ENCODE assay signal across 14 cellular contexts in the genomic region with DNA sequence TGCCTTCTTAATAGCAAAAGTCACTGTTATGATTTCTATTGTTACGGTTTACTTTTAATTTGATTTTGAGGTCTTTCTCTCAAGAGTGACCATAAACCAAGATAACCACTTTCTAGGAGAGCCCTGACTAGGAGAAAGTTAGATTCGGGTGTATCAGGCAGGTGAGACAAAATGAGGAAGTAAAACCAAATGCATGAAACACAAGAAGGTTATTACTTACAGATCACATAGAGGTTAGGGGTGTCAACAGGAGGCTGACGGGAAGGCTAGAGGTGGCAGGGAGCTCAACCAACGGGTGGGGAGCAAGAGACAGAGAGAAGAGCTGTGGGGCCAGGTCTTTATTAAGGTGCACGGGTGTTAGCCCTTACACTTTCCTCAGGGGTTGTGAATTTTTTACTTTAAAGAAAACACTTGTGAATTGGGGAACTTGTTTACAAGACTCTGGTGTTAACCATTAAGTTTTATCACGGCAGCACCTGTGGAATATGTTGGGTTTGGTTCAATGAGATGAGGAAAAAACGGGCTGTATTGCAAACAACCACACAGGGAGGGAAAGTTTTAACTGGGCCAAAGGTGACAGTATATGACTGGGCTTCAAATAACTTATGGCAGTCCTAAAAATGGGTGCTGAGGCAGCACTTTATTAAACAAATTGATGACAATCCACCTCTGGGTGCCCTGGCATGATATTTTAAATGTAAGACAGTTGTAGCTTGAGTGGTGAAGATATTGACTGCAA.
DNase-seq lines count a peak whose midpoint lies in the region; ATAC-seq, FAIRE-seq and TF ChIP-seq lines count a peak whose summit lies in the region.
"Had no signal": no experiment of that assay in that cellular context is flagged by ENCODE, and none has a peak within 500 bp of the region (broad histone marks: within the 10 kb centered on the region; RNA-seq: fewer than 3 reads in every experiment).

No MANE protein-coding gene starts in this region.

- no peak for FAIRE-seq in HepG2 (lab: Jason Lieb, UNC)

- H3K27me3 ChIP-seq in HepG2 (ENCODE audit: control insufficient read depth in 1 of 2, insufficient read depth in 2 of 2, low read length in 2 of 2) = peaks cover 0 to 8% of the 10 kb centered on the region in 2 experiments; a peak in 2 of 5 replicates
- no peaks in the 10 kb centered on the region for H3K27me3 ChIP-seq in right lobe of liver
- H3K27me3 ChIP-seq in tibial nerve = no peaks in the 10 kb centered on the region

- TF ChIP-seq CTCF in HepG2 (CRISPR knock-in tag; IDR thresholded peaks at IDR 0.05) = no peak
- no peak for TF ChIP-seq CTCF in right lobe of liver (IDR thresholded peaks at IDR 0.05)
- TF ChIP-seq CTCF in tibial nerve (IDR thresholded peaks at IDR 0.05) = no peak

- H3K9ac ChIP-seq in HepG2 (ENCODE audit: insufficient read depth, low read depth, low read length) = no peak overlapping the region

- POLR2A ChIA-PET in HepG2 (lab: Yijun Ruan, JAX) = no interaction called here

- H3K27ac Mint-ChIP-seq in effector memory CD8-positive, alpha-beta T cell = no peak overlapping the region

- peaks cover 8% of the 10 kb centered on the region in 2 donors for H3K27me3 Mint-ChIP-seq in effector memory CD8-positive, alpha-beta T cell

- H2AFZ ChIP-seq in HepG2 (ENCODE audit: low read length) = no peak overlapping the region

- no peak for ATAC-seq in HepG2
- ATAC-seq in right lobe of liver = no peak
- peak; percentile 92 for ATAC-seq in GM21786 (IDR thresholded peaks at IDR 0.05; ENCODE audit: unreplicated experiment)
- ATAC-seq in HG03432 (IDR thresholded peaks at IDR 0.05; ENCODE audit: unreplicated experiment) = peak; percentile 86
- no peak for ATAC-seq in left ventricle myocardium superior
- no peak for ATAC-seq in effector memory CD8-positive, alpha-beta T cell (replicated peaks)

- no peak overlapping the region for H3K4me3 Mint-ChIP-seq in effector memory CD8-positive, alpha-beta T cell
- H3K4me3 Mint-ChIP-seq: neural crest cell had no signal

- no peak for DNase-seq in HepG2 (ENCODE audit: low spot score)
- DNase-seq in right lobe of liver = no peak
- no peak for DNase-seq in left ventricle myocardium superior
- no peak for DNase-seq in SK-N-DZ (ENCODE audit: low spot score)
- DNase-seq in tibial nerve (ENCODE audit: low spot score in 2 of 2) = no peak
- DNase-seq in effector memory CD8-positive, alpha-beta T cell = no peak
- DNase-seq: 8988T; activated CD4-positive, alpha-beta T cell treated with anti-CD3 and anti-CD28 coated beads, Interleukin-2, amount 50 U/mL, for 1 hour; activated naive CD4-positive, alpha-beta T cell; central memory CD4-positive, alpha-beta T cell; stimulated activated CD4-positive, alpha-beta T cell treated with anti-CD3 and anti-CD28 coated beads, Interleukin-12 subunit alpha, Interleukin-12 subunit beta, amount 100 ng/mL, for 4 hours had no signal

- intact Hi-C loops in HepG2 (cut with micrococcal nuclease; ENCODE audit: unreplicated experiment) = no loop called here
- intact Hi-C loops in right lobe of liver (cut with DNase I) = no loop called here
- intact Hi-C loops in left ventricle myocardium superior (cut with micrococcal nuclease) = no loop called here

- H3K4me1 ChIP-seq in HepG2 (ENCODE audit: insufficient read depth, low read length) (no peaks in the 10 kb centered on the region), right lobe of liver (no peaks in the 10 kb centered on the region), tibial nerve (peaks cover 0 to 3% (median 0%) of the 10 kb centered on the region in 4 donors)

- no peak overlapping the region for H3K4me3 ChIP-seq in HepG2 (replicated peaks in 1 of 3; ENCODE audit: insufficient read depth in 1 of 3, low read depth in 2 of 3, low read length in 3 of 3)
- no peak overlapping the region for H3K4me3 ChIP-seq in right lobe of liver
- no peak overlapping the region for H3K4me3 ChIP-seq in tibial nerve

- H3K27ac ChIP-seq in HepG2 (ENCODE audit: extremely low read length, insufficient read depth, low read length) = no peak overlapping the region
- no peak overlapping the region for H3K27ac ChIP-seq in right lobe of liver
- H3K27ac ChIP-seq in tibial nerve = peak overlapping the region in 2 of 4 donors; percentile 28 to 82

- no peaks in the 10 kb centered on the region for H4K20me1 ChIP-seq in HepG2 (ENCODE audit: insufficient read depth, low read length)

- in situ Hi-C loops in HepG2 (cut with HindIII; ENCODE audit: extremely low pct_ligation_motif_present, low pct_unique_long_range_greater_than_20kb) = no loop called here

- TF ChIP-seq EP300 in HepG2 (IDR thresholded peaks at IDR 0.05; ENCODE audit: low read depth in 2 of 2, low read length in 2 of 2) = no peak
- TF ChIP-seq EP300 in HepG2 (CRISPR knock-in tag; IDR thresholded peaks at IDR 0.05; ENCODE audit: borderline replicate concordance) = no peak
- no peak for TF ChIP-seq EP300 in tibial nerve (IDR thresholded peaks at IDR 0.05)

- no peaks in the 10 kb centered on the region for H3K36me3 Mint-ChIP-seq in effector memory CD8-positive, alpha-beta T cell (ENCODE audit: insufficient read depth)

- TF ChIP-seq RAD21 in HepG2 (CRISPR knock-in tag; IDR thresholded peaks at IDR 0.05) = no peak

- peaks cover 3 to 13% of the 10 kb centered on the region in 2 donors for H3K9me3 Mint-ChIP-seq in effector memory CD8-positive, alpha-beta T cell
- H3K9me3 Mint-ChIP-seq: neural crest cell had no signal

- no peaks in the 10 kb centered on the region for H3K79me2 ChIP-seq in HepG2 (ENCODE audit: insufficient read depth, low read length)

- CTCF ChIA-PET in HepG2 (lab: Yijun Ruan, JAX; ENCODE audit: low intra/inter-chr PET ratio, low total read pairs) = no interaction called here

- H3K4me2 ChIP-seq in HepG2 (ENCODE audit: low read depth, low read length) = no peak overlapping the region

- no TSS peak for BruUV-seq in HepG2 (replicated peaks; lab: Mats Ljungman, UMichigan)

- H3K36me3 ChIP-seq in HepG2 (replicated peaks in 1 of 2; ENCODE audit: control insufficient read depth in 1 of 2, insufficient read depth in 2 of 2, low read length in 2 of 2) (no peaks in the 10 kb centered on the region), right lobe of liver (no peaks in the 10 kb centered on the region), tibial nerve (no peaks in the 10 kb centered on the region)

- 8% methylated on average over 7 of the region's 7 CpGs for WGBS in HepG2 (ENCODE audit: low lambda C conversion rate)
- 60% methylated on average over 7 of the region's 7 CpGs for WGBS in right lobe of liver (ENCODE audit: insufficient coverage, low coverage, low lambda C conversion rate, missing lambda C conversion rate)
- WGBS in tibial nerve, 2 donors = 68 to 72% methylated on average over 7 of the region's 7 CpGs

- H3K4me1 Mint-ChIP-seq in effector memory CD8-positive, alpha-beta T cell (ENCODE audit: low read depth in 2 of 2) = no peaks in the 10 kb centered on the region

- TF ChIP-seq POLR2A in HepG2 (IDR thresholded peaks at IDR 0.05; ENCODE audit: insufficient read depth in 1 of 2, low read depth in 2 of 2, low read length in 2 of 2) = no peak
- no peak for TF ChIP-seq POLR2A in right lobe of liver (IDR thresholded peaks at IDR 0.05)
- TF ChIP-seq POLR2A in tibial nerve (IDR thresholded peaks at IDR 0.05) = no peak

- no peaks in the 10 kb centered on the region for H3K9me3 ChIP-seq in HepG2 (ENCODE audit: low read length)
- no peaks in the 10 kb centered on the region for H3K9me3 ChIP-seq in right lobe of liver
- no peaks in the 10 kb centered on the region for H3K9me3 ChIP-seq in tibial nerve

TF ChIP-seq in HepG2, 621 proteins besides CTCF, POLR2A, EP300 and RAD21:
- TF ChIP-seq RARA (CRISPR knock-in tag; IDR thresholded peaks at IDR 0.05) (no peak), RBAK (CRISPR knock-in tag; IDR thresholded peaks at IDR 0.05) (no peak), MAFK (conservative IDR thresholded peaks at IDR 0.05 in 1 of 2, IDR thresholded peaks at IDR 0.05 in 1 of 2; ENCODE audit: low read length in 2 of 2) (peak; percentile 21 to 68; a peak in 3 of 4 replicates), ZNF30 (CRISPR knock-in tag; IDR thresholded peaks at IDR 0.05) (no peak), PITX1 (CRISPR knock-in tag; IDR thresholded peaks at IDR 0.05) (no peak), MAF1 (CRISPR knock-in tag; IDR thresholded peaks at IDR 0.05; ENCODE audit: borderline replicate concordance) (no peak), SCMH1 (CRISPR knock-in tag; IDR thresholded peaks at IDR 0.05; ENCODE audit: borderline replicate concordance) (no peak), ZNF800 (CRISPR knock-in tag; IDR thresholded peaks at IDR 0.05) (no peak), MAFF (IDR thresholded peaks at IDR 0.05; ENCODE audit: low read depth, low read length) (0 out of 2 replicates have a peak, but pooled peaks have one; percentile 27)
- TF ChIP-seq, protein P1, sequence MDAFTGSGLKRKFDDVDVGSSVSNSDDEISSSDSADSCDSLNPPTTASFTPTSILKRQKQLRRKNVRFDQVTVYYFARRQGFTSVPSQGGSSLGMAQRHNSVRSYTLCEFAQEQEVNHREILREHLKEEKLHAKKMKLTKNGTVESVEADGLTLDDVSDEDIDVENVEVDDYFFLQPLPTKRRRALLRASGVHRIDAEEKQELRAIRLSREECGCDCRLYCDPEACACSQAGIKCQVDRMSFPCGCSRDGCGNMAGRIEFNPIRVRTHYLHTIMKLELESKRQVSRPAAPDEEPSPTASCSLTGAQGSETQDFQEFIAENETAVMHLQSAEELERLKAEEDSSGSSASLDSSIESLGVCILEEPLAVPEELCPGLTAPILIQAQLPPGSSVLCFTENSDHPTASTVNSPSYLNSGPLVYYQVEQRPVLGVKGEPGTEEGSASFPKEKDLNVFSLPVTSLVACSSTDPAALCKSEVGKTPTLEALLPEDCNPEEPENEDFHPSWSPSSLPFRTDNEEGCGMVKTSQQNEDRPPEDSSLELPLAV (CRISPR knock-in tag; conservative IDR thresholded peaks at IDR 0.05; ENCODE audit: low read depth) = no peak

Comparison
In these comparisons a context has a peak if more than half of its experiments do, and no peak if none do; other contexts are left out.
1. ATAC-seq: peak in GM21786 (single experiment) and HG03432 (single experiment); none in HepG2 (single experiment), right lobe of liver (0 of 4), left ventricle myocardium superior (single experiment) and effector memory CD8-positive, alpha-beta T cell (single experiment).